Comparison of ENCODE assay signal across 8 cellular contexts in the genomic region with DNA sequence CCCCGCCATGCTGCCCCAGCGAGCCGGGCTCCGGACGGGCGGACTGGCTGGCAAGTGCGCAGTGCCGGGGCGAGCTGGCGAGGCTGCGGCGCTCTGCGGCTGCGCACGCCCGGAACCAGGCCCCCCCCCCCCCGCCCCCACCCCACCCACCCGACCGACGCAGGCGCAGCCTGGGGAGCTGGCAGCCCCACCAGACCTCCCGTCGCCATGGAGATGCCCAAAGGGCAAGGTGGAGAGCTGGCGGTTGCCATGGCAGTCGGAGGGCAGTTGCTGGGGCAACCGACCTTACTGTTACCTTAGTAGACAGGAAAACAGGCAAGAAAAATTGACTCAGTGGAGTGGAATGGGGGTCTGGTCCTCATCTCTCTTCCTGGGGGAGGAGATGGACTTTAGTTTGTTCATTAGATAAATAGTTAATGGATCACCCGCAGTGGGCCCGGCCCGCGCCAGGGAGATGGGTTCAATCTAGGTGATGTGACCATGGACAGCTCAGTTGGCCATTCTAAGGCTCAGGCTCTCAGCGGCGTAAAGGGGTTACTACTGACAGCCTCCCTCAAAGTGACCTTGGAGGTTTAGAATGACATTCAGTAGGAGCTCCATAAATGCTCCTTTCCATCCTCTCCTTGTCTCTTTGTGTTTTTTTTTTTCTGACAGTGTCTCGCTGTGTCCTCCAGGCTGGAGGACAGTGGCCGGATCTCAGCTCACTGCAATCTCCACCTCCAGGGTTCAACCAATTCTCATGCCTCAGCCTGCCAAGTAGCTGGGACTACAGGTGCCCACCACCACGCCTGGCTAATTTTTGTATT. TPM values are rescaled to one million over a fixed set of nuclear protein-coding genes. Genes with fewer than 3 reads are reported as not detected.
DNase-seq lines count a peak whose midpoint lies in the region; ATAC-seq and TF ChIP-seq lines count a peak whose summit lies in the region.

A gene with protein sequence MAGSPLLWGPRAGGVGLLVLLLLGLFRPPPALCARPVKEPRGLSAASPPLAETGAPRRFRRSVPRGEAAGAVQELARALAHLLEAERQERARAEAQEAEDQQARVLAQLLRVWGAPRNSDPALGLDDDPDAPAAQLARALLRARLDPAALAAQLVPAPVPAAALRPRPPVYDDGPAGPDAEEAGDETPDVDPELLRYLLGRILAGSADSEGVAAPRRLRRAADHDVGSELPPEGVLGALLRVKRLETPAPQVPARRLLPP (minus strand): TSS at position 87 of the 806 bp plus-strand sequence. CDS start 78 bp downstream, at position 9.

- H3K9me3 ChIP-seq in psoas muscle: no peaks in the 10 kb centered on the region

- H3K36me3 ChIP-seq in rectal smooth muscle tissue (ENCODE audit: control insufficient read depth, insufficient read depth, low read length) (no peaks in the 10 kb centered on the region), psoas muscle (ENCODE audit: insufficient read depth in 1 of 2, low read depth in 1 of 2) (no peaks in the 10 kb centered on the region)

- H3K27ac ChIP-seq in rectal smooth muscle tissue (ENCODE audit: low read depth, low read length): no peak within 1 kb of the TSS
- no peak within 1 kb of the TSS for H3K27ac ChIP-seq in psoas muscle

- DNase-seq in AG20443 (ENCODE audit: low spot score): peak; percentile 28
- no peak for DNase-seq in LNCaP clone FGC (ENCODE audit: low read depth)
- peak; percentile 37 for DNase-seq in T-helper 22 cell (ENCODE audit: low read depth)
- DNase-seq in epithelial cell of proximal tubule (ENCODE audit: low read depth): no peak
- DNase-seq in CD1c-positive myeloid dendritic cell (ENCODE audit: extremely low spot score): no peak
- DNase-seq in psoas muscle: no peak

- no peak for TF ChIP-seq CTCF in LNCaP clone FGC (IDR thresholded peaks at IDR 0.05; ENCODE audit: control insufficient read depth, extremely low read depth, insufficient read depth)
- no peak for TF ChIP-seq CTCF in epithelial cell of proximal tubule (conservative IDR thresholded peaks at IDR 0.05; ENCODE audit: low read depth, low read length)
- TF ChIP-seq CTCF in psoas muscle (IDR thresholded peaks at IDR 0.05): no peak

- intact Hi-C loops in psoas muscle (cut with DNase I): no loop called here

- H3K4me1 ChIP-seq in rectal smooth muscle tissue (ENCODE audit: control insufficient read depth, insufficient read depth, low read length) (no peaks in the 10 kb centered on the region), psoas muscle (no peaks in the 10 kb centered on the region)

- ATAC-seq in HG03196 (IDR thresholded peaks at IDR 0.05; ENCODE audit: unreplicated experiment) (no peak), psoas muscle (no peak)

- no peak within 1 kb of the TSS for H3K9ac ChIP-seq in rectal smooth muscle tissue (ENCODE audit: low read length)

- peaks cover 17% of the 10 kb centered on the region for H3K27me3 ChIP-seq in rectal smooth muscle tissue (ENCODE audit: control insufficient read depth, insufficient read depth, low read length)
- peaks cover 0 to 51% (median 5%) of the 10 kb centered on the region in 3 donors for H3K27me3 ChIP-seq in psoas muscle (ENCODE audit: insufficient read depth in 3 of 3, low read length in 2 of 3)

- WGBS in psoas muscle, 3 donors: 14 to 40% (median 37%) methylated on average over 13 to 35 of the region's 35 CpGs

- H3K4me3 ChIP-seq in LNCaP clone FGC (ENCODE audit: low read depth, low read length) (peak within 1 kb of the TSS; percentile 54), epithelial cell of proximal tubule (ENCODE audit: low read depth, low read length) (peak within 1 kb of the TSS; percentile 50), rectal smooth muscle tissue (ENCODE audit: low read length) (peak within 1 kb of the TSS; percentile 29), psoas muscle (no peak within 1 kb of the TSS)

RNA-seq across cellular contexts. Expression of the gene that starts here (rescaled TPM):
- 12.4 and 19.3 TPM in 2 replicates for total RNA-seq in epithelial cell of proximal tubule
- total RNA-seq in psoas muscle: under 1 TPM in 1 of 4 donors, not detected in 3; 0.44 TPM
- polyA plus RNA-seq in psoas muscle: not detected

Comparison
In these comparisons a context has a peak if more than half of its experiments do, and no peak if none do; other contexts are left out.
1. DNase-seq: peak in AG20443 (single experiment) and T-helper 22 cell (single experiment); none in LNCaP clone FGC (single experiment), epithelial cell of proximal tubule (single experiment), CD1c-positive myeloid dendritic cell (single experiment) and psoas muscle (0 of 2).